Comparison of ENCODE assay signal across 1 cellular context in the genomic region with DNA sequence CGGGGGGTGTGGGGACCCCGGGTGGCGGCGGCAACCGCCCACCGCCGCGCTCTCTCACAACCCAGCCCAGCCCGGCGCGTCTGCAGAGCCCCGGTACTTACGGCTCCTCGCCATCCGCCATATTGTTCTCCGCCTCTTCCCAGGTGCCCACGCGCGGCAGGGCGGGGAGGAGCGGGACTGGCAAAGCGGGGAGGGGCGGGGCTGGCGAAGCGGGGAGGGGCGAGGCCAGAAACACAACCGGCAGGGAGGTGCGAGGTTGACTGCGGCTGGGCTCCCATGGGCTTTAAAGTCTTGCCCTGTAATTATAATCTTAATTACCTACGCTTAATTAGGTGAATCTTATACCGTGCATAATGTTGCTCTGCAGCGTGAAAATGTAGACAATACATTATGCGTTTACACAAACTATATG.
TF ChIP-seq lines count a peak whose summit lies in the region.

A gene (minus strand): TSS at position 133 of the 412 bp plus-strand sequence. CDS start 12 bp downstream, at position 121.

TF ChIP-seq in GM12878, 131 proteins besides CTCF, POLR2A, EP300 and RAD21 (continued from another document and continues in another):
- TF ChIP-seq ZNF274 (IDR thresholded peaks at IDR 0.05; ENCODE audit: insufficient read depth, insufficient read length) (no peak), HDGF (IDR thresholded peaks at IDR 0.05) (no peak), RB1 (IDR thresholded peaks at IDR 0.05; ENCODE audit: borderline replicate concordance) (no peak), TCF7 (IDR thresholded peaks at IDR 0.05; ENCODE audit: borderline replicate concordance) (no peak), SIX5 (IDR thresholded peaks at IDR 0.05; ENCODE audit: low read depth, low read length, severe bottlenecking) (no peak), IRF4 (IDR thresholded peaks at IDR 0.05; ENCODE audit: low read depth, low read length) (no peak), EED (IDR thresholded peaks at IDR 0.05; ENCODE audit: low read depth) (no peak), PML (IDR thresholded peaks at IDR 0.05; ENCODE audit: low read length) (peak; percentile 52; the same call in 1 of the 2 replicates), MYB (IDR thresholded peaks at IDR 0.05; ENCODE audit: borderline replicate concordance, low read depth, low read length) (no peak), ATF7 (IDR thresholded peaks at IDR 0.05; ENCODE audit: low read depth) (no peak), EZH2 (IDR thresholded peaks at IDR 0.05; ENCODE audit: borderline replicate concordance, control insufficient read depth, low read depth, low read length) (no peak), CEBPB (IDR thresholded peaks at IDR 0.05; ENCODE audit: borderline replicate concordance in 1 of 2, low read depth in 2 of 2, low read length in 2 of 2) (no peak), BCL11A (IDR thresholded peaks at IDR 0.05; ENCODE audit: low read depth, low read length) (no peak), SUZ12 (IDR thresholded peaks at IDR 0.05; ENCODE audit: unreplicated experiment) (no peak), NFIC (IDR thresholded peaks at IDR 0.05; ENCODE audit: low read depth, low read length) (no peak), NR2C2 (IDR thresholded peaks at IDR 0.05; ENCODE audit: borderline replicate concordance, control insufficient read depth, insufficient read length, low read depth) (no peak), DPF2 (IDR thresholded peaks at IDR 0.05) (0 out of 2 replicates have a peak, but pooled peaks have one; percentile 13), RBBP5 (conservative IDR thresholded peaks at IDR 0.05) (no peak), POLR2AphosphoS2 (IDR thresholded peaks at IDR 0.05; ENCODE audit: low read depth, low read length) (peak; percentile 68; the same call in 1 of the 2 replicates), KLF5 (IDR thresholded peaks at IDR 0.05; ENCODE audit: partially characterized antibody) (no peak), ASH2L (IDR thresholded peaks at IDR 0.05; ENCODE audit: borderline replicate concordance, low read depth) (no peak)
- TF ChIP-seq, protein P1, sequence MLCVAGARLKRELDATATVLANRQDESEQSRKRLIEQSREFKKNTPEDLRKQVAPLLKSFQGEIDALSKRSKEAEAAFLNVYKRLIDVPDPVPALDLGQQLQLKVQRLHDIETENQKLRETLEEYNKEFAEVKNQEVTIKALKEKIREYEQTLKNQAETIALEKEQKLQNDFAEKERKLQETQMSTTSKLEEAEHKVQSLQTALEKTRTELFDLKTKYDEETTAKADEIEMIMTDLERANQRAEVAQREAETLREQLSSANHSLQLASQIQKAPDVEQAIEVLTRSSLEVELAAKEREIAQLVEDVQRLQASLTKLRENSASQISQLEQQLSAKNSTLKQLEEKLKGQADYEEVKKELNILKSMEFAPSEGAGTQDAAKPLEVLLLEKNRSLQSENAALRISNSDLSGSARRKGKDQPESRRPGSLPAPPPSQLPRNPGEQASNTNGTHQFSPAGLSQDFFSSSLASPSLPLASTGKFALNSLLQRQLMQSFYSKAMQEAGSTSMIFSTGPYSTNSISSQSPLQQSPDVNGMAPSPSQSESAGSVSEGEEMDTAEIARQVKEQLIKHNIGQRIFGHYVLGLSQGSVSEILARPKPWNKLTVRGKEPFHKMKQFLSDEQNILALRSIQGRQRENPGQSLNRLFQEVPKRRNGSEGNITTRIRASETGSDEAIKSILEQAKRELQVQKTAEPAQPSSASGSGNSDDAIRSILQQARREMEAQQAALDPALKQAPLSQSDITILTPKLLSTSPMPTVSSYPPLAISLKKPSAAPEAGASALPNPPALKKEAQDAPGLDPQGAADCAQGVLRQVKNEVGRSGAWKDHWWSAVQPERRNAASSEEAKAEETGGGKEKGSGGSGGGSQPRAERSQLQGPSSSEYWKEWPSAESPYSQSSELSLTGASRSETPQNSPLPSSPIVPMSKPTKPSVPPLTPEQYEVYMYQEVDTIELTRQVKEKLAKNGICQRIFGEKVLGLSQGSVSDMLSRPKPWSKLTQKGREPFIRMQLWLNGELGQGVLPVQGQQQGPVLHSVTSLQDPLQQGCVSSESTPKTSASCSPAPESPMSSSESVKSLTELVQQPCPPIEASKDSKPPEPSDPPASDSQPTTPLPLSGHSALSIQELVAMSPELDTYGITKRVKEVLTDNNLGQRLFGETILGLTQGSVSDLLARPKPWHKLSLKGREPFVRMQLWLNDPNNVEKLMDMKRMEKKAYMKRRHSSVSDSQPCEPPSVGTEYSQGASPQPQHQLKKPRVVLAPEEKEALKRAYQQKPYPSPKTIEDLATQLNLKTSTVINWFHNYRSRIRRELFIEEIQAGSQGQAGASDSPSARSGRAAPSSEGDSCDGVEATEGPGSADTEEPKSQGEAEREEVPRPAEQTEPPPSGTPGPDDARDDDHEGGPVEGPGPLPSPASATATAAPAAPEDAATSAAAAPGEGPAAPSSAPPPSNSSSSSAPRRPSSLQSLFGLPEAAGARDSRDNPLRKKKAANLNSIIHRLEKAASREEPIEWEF (IDR thresholded peaks at IDR 0.05; ENCODE audit: insufficient replicate concordance, low read depth, low read length) = no peak
- TF ChIP-seq, protein P2, sequence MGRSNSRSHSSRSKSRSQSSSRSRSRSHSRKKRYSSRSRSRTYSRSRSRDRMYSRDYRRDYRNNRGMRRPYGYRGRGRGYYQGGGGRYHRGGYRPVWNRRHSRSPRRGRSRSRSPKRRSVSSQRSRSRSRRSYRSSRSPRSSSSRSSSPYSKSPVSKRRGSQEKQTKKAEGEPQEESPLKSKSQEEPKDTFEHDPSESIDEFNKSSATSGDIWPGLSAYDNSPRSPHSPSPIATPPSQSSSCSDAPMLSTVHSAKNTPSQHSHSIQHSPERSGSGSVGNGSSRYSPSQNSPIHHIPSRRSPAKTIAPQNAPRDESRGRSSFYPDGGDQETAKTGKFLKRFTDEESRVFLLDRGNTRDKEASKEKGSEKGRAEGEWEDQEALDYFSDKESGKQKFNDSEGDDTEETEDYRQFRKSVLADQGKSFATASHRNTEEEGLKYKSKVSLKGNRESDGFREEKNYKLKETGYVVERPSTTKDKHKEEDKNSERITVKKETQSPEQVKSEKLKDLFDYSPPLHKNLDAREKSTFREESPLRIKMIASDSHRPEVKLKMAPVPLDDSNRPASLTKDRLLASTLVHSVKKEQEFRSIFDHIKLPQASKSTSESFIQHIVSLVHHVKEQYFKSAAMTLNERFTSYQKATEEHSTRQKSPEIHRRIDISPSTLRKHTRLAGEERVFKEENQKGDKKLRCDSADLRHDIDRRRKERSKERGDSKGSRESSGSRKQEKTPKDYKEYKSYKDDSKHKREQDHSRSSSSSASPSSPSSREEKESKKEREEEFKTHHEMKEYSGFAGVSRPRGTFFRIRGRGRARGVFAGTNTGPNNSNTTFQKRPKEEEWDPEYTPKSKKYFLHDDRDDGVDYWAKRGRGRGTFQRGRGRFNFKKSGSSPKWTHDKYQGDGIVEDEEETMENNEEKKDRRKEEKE (IDR thresholded peaks at IDR 0.05) = no peak
- TF ChIP-seq, protein P3, sequence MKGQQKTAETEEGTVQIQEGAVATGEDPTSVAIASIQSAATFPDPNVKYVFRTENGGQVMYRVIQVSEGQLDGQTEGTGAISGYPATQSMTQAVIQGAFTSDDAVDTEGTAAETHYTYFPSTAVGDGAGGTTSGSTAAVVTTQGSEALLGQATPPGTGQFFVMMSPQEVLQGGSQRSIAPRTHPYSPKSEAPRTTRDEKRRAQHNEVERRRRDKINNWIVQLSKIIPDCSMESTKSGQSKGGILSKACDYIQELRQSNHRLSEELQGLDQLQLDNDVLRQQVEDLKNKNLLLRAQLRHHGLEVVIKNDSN (IDR thresholded peaks at IDR 0.05; ENCODE audit: borderline replicate concordance, extremely low read length, insufficient read depth, low read depth, low read length) = no peak
- TF ChIP-seq, protein P4, sequence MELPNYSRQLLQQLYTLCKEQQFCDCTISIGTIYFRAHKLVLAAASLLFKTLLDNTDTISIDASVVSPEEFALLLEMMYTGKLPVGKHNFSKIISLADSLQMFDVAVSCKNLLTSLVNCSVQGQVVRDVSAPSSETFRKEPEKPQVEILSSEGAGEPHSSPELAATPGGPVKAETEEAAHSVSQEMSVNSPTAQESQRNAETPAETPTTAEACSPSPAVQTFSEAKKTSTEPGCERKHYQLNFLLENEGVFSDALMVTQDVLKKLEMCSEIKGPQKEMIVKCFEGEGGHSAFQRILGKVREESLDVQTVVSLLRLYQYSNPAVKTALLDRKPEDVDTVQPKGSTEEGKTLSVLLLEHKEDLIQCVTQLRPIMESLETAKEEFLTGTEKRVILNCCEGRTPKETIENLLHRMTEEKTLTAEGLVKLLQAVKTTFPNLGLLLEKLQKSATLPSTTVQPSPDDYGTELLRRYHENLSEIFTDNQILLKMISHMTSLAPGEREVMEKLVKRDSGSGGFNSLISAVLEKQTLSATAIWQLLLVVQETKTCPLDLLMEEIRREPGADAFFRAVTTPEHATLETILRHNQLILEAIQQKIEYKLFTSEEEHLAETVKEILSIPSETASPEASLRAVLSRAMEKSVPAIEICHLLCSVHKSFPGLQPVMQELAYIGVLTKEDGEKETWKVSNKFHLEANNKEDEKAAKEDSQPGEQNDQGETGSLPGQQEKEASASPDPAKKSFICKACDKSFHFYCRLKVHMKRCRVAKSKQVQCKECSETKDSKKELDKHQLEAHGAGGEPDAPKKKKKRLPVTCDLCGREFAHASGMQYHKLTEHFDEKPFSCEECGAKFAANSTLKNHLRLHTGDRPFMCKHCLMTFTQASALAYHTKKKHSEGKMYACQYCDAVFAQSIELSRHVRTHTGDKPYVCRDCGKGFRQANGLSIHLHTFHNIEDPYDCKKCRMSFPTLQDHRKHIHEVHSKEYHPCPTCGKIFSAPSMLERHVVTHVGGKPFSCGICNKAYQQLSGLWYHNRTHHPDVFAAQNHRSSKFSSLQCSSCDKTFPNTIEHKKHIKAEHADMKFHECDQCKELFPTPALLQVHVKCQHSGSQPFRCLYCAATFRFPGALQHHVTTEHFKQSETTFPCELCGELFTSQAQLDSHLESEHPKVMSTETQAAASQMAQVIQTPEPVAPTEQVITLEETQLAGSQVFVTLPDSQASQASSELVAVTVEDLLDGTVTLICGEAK (IDR thresholded peaks at IDR 0.05; ENCODE audit: borderline replicate concordance) = no peak
- TF ChIP-seq, protein P5, sequence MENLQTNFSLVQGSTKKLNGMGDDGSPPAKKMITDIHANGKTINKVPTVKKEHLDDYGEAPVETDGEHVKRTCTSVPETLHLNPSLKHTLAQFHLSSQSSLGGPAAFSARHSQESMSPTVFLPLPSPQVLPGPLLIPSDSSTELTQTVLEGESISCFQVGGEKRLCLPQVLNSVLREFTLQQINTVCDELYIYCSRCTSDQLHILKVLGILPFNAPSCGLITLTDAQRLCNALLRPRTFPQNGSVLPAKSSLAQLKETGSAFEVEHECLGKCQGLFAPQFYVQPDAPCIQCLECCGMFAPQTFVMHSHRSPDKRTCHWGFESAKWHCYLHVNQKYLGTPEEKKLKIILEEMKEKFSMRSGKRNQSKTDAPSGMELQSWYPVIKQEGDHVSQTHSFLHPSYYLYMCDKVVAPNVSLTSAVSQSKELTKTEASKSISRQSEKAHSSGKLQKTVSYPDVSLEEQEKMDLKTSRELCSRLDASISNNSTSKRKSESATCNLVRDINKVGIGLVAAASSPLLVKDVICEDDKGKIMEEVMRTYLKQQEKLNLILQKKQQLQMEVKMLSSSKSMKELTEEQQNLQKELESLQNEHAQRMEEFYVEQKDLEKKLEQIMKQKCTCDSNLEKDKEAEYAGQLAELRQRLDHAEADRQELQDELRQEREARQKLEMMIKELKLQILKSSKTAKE (IDR thresholded peaks at IDR 0.05; ENCODE audit: low read depth, poor library complexity, severe bottlenecking) = peak; percentile 37
- TF ChIP-seq, protein P6, sequence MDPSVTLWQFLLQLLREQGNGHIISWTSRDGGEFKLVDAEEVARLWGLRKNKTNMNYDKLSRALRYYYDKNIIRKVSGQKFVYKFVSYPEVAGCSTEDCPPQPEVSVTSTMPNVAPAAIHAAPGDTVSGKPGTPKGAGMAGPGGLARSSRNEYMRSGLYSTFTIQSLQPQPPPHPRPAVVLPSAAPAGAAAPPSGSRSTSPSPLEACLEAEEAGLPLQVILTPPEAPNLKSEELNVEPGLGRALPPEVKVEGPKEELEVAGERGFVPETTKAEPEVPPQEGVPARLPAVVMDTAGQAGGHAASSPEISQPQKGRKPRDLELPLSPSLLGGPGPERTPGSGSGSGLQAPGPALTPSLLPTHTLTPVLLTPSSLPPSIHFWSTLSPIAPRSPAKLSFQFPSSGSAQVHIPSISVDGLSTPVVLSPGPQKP (IDR thresholded peaks at IDR 0.05; ENCODE audit: low read depth, low read length) = no peak
- TF ChIP-seq, protein P7, sequence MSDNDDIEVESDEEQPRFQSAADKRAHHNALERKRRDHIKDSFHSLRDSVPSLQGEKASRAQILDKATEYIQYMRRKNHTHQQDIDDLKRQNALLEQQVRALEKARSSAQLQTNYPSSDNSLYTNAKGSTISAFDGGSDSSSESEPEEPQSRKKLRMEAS (IDR thresholded peaks at IDR 0.05; ENCODE audit: low read depth, low read length) = no peak; the same call in 1 of the 2 replicates
- TF ChIP-seq, protein P8, sequence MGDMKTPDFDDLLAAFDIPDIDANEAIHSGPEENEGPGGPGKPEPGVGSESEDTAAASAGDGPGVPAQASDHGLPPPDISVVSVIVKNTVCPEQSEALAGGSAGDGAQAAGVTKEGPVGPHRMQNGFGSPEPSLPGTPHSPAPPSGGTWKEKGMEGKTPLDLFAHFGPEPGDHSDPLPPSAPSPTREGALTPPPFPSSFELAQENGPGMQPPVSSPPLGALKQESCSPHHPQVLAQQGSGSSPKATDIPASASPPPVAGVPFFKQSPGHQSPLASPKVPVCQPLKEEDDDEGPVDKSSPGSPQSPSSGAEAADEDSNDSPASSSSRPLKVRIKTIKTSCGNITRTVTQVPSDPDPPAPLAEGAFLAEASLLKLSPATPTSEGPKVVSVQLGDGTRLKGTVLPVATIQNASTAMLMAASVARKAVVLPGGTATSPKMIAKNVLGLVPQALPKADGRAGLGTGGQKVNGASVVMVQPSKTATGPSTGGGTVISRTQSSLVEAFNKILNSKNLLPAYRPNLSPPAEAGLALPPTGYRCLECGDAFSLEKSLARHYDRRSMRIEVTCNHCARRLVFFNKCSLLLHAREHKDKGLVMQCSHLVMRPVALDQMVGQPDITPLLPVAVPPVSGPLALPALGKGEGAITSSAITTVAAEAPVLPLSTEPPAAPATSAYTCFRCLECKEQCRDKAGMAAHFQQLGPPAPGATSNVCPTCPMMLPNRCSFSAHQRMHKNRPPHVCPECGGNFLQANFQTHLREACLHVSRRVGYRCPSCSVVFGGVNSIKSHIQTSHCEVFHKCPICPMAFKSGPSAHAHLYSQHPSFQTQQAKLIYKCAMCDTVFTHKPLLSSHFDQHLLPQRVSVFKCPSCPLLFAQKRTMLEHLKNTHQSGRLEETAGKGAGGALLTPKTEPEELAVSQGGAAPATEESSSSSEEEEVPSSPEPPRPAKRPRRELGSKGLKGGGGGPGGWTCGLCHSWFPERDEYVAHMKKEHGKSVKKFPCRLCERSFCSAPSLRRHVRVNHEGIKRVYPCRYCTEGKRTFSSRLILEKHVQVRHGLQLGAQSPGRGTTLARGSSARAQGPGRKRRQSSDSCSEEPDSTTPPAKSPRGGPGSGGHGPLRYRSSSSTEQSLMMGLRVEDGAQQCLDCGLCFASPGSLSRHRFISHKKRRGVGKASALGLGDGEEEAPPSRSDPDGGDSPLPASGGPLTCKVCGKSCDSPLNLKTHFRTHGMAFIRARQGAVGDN (IDR thresholded peaks at IDR 0.05) = 0 out of 2 replicates have a peak, but pooled peaks have one; percentile 22
